In the genomic region with DNA sequence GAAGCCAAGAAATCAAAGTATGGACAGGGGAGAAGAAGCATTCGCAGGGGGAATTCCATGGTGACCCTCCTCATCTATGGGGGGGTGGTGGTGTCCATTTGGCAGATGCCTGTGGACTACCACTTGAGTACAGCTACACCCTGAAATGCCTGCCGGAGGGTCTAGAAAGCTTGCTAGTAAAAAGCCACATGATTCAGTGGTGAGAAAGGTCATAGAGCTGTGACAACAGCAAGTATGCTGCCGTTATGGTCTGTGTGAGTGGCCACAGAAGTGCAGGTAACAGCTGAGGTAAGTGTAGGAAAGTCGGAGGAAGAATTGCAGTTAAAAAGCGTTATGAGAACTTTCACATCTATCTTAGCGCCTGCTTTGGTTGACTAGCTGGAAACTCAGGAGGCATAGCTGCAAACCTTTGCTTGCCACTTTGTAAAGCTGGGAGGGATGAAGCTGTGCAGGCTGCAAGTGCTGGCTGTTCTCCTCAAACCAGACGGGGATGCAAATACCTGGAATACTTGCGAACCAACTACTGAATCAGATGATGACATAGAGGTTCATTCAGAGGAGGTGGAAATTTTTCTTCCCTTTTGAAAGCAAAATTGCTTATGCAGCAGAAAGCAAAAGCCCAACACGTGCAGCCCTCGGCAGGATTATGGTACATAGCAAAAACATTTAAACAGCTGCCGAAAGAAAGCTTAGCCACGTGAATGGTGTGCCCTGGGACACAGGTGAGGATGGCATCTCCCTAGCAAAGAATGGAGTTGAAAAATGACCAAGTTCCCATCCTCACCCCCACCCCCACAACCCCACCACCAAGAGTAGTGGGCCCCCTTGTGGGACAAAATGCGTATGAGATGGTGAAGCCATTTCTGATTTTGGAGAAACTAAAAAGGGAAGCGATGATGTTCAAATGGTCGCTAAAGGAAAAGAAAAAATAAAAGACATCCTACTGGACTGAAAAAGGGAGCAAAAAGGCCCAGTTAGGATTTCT, we compare ENCODE assay signal across 16 cellular contexts.
"Had no signal": no experiment of that assay in that cellular context is flagged by ENCODE, and none has a peak within 500 bp of the region (broad histone marks: within the 10 kb centered on the region; RNA-seq: fewer than 3 reads in every experiment).

No MANE protein-coding gene starts in this region.

- DNase-seq: activated naive CD8-positive, alpha-beta T cell treated with anti-CD3 and anti-CD28 coated beads for 36 hours; amygdala; body of pancreas; caudate nucleus; left cardiac atrium; sigmoid colon; stimulated activated CD4-positive, alpha-beta T cell treated with anti-CD3 and anti-CD28 coated beads, Interleukin-2, amount 100 ng/mL, for 24 hours had no signal

- H3K36me3 ChIP-seq: sigmoid colon, thoracic aorta had no signal

- H3K9me3 ChIP-seq: body of pancreas, sigmoid colon, thoracic aorta had no signal

- H3K27ac ChIP-seq: body of pancreas, hepatocyte, sigmoid colon, thoracic aorta had no signal

- ATAC-seq: activated CD4-positive, CD25-positive, alpha-beta regulatory T cell treated with anti-CD3 and anti-CD28 coated beads, Interleukin-2, amount 50 U/mL, for 24 hours; body of pancreas; esophagus mucosa; left cardiac atrium had no signal

- H2AFZ ChIP-seq: hepatocyte had no signal

- H3K27ac Mint-ChIP-seq: activated naive CD8-positive, alpha-beta T cell treated with anti-CD3 and anti-CD28 coated beads for 36 hours; activated T-helper 1 cell treated with anti-CD3 and anti-CD28 coated beads, Interleukin-12 subunit alpha, Interleukin-12 subunit beta, Interleukin-2, Interleukin-4 antibody, amounts not matched to agents 30 ng/mL and 10 ng/mL and 1 ng/mL, durations not matched to agents 14 hours and 24 hours and 36 hours had no signal

- H3K4me1 Mint-ChIP-seq: activated naive CD8-positive, alpha-beta T cell treated with anti-CD3 and anti-CD28 coated beads for 36 hours; neural crest cell had no signal

- H3K79me2 ChIP-seq: hepatocyte had no signal

- H3K36me3 Mint-ChIP-seq: activated naive CD8-positive, alpha-beta T cell treated with anti-CD3 and anti-CD28 coated beads for 36 hours had no signal

- H3K4me3 Mint-ChIP-seq: activated naive CD8-positive, alpha-beta T cell treated with anti-CD3 and anti-CD28 coated beads for 36 hours; activated T-helper 1 cell treated with anti-CD3 and anti-CD28 coated beads, Interleukin-12 subunit alpha, Interleukin-12 subunit beta, Interleukin-2, Interleukin-4 antibody, amounts not matched to agents 30 ng/mL and 10 ng/mL and 1 ng/mL, durations not matched to agents 14 hours and 24 hours and 36 hours; neural crest cell had no signal

- FAIRE-seq: colon, endometrium had no signal

- H3K4me2 ChIP-seq: hepatocyte had no signal

- H3K4me3 ChIP-seq: body of pancreas, hepatocyte, lung, sigmoid colon, thoracic aorta had no signal

- H3K4me1 ChIP-seq: body of pancreas, sigmoid colon had no signal

- H3K27me3 ChIP-seq: body of pancreas, hepatocyte, sigmoid colon had no signal

- H3K27me3 Mint-ChIP-seq: activated naive CD8-positive, alpha-beta T cell treated with anti-CD3 and anti-CD28 coated beads for 36 hours had no signal
